Comparison of ENCODE assay signal across 9 cellular contexts in genomic region chr9:132945186-132946130, GRCh38. TPM values are rescaled to one million over a fixed set of nuclear protein-coding genes. Genes with fewer than 3 reads are reported as not detected.
DNase-seq lines count a peak whose midpoint lies in the region; ATAC-seq and TF ChIP-seq lines count a peak whose summit lies in the region.
"Had no signal": no experiment of that assay in that cellular context is flagged by ENCODE, and none has a peak within 500 bp of the region (broad histone marks: within the 10 kb centered on the region; RNA-seq: fewer than 3 reads in every experiment).

No MANE protein-coding gene starts in this region.

- peak; percentile 16 for ATAC-seq in HG03432 (IDR thresholded peaks at IDR 0.05; ENCODE audit: unreplicated experiment)
- ATAC-seq in naive B cell (ENCODE audit: low read depth in 2 of 2), result peak; percentile 7 to 12
- ATAC-seq in GM21619 (IDR thresholded peaks at IDR 0.05; ENCODE audit: unreplicated experiment), result no peak
- no peak for ATAC-seq in omental fat pad (ENCODE audit: low FRiP score)
- ATAC-seq in HG02678 (IDR thresholded peaks at IDR 0.05; ENCODE audit: unreplicated experiment), result no peak

- H3K4me1 Mint-ChIP-seq in naive B cell, result peaks cover 18 to 26% (median 24%) of the 10 kb centered on the region in 3 donors

- H3K4me3 ChIP-seq in BE2C (ENCODE audit: low read depth, low read length), result peak overlapping the region; percentile 98

- H3K27ac ChIP-seq in caudate nucleus (ENCODE audit: low read depth, low read length), result peak overlapping the region; percentile 99

- H3K27ac Mint-ChIP-seq in naive B cell, result peak overlapping the region; percentile 99 to 100 (median 100)

- peaks cover 0 to 2% (median 0%) of the 10 kb centered on the region in 7 donors for H3K9me3 Mint-ChIP-seq in naive B cell

- peak overlapping the region; percentile 91 to 100 (median 96) for H3K4me3 Mint-ChIP-seq in naive B cell

- no peaks in the 10 kb centered on the region for H3K36me3 Mint-ChIP-seq in naive B cell

- H3K27me3 ChIP-seq in BE2C, result no peaks in the 10 kb centered on the region

- peaks cover 0 to 5% (median 0%) of the 10 kb centered on the region in 3 donors for H3K27me3 Mint-ChIP-seq in naive B cell

- DNase-seq in BE2C (no peak), caudate nucleus (lab: John Stamatoyannopoulos, UW) (peak in 5 of 61 donors; percentile 50 to 84 (median 71)), naive B cell (no peak), omental fat pad (ENCODE audit: low spot score) (no peak), NCI-H526 (lab: John Stamatoyannopoulos, UW) (no peak)

- TF ChIP-seq CTCF in BE2C (IDR thresholded peaks at IDR 0.05; ENCODE audit: low read depth, low read length), result no peak
- no peak for TF ChIP-seq CTCF in omental fat pad (IDR thresholded peaks at IDR 0.05)

- no peaks in the 10 kb centered on the region; the same call in 1 of the 2 replicates for H3K4me1 ChIP-seq in BE2C

- H3K36me3 ChIP-seq in BE2C, result no peaks in the 10 kb centered on the region; the same call in 1 of the 2 replicates

- no peaks in the 10 kb centered on the region for H3K9me3 ChIP-seq in BE2C

RNA-seq across cellular contexts. Expression of gene TSC1, which starts 1.0 kb away (rescaled TPM):
- polyA plus RNA-seq in BE2C (2012; ENCODE audit: insufficient read depth, insufficient read length, low read depth), result 19.8 TPM
- 10 to 100 TPM in 2 of 6 donors, 1 to 10 TPM in 3, under 1 TPM in 1; 1.00 to 14.4 (median 8.6) TPM for polyA plus RNA-seq in naive B cell (ENCODE audit: low read depth in 6 of 6)
- total RNA-seq in omental fat pad, result 10 to 100 TPM; 40.7 to 68.4 (median 46.5) TPM

RNA-seq across cellular contexts. Expression of gene GFI1B, which starts 33.0 kb away (rescaled TPM):
- not detected for polyA plus RNA-seq in BE2C (2012; ENCODE audit: insufficient read depth, insufficient read length, low read depth)
- 1 to 10 TPM in 2 of 6 donors, under 1 TPM in 3, not detected in 1; 0.38 to 1.4 (median 0.89) TPM for polyA plus RNA-seq in naive B cell (ENCODE audit: low read depth in 6 of 6)
- not detected for total RNA-seq in omental fat pad
- total RNA-seq: myocyte had no signal

Comparison
In these comparisons a context has a peak if more than half of its experiments do, and no peak if none do; other contexts are left out.
1. ATAC-seq: peak in HG03432 (single experiment) and naive B cell (2 of 2); none in GM21619 (single experiment), omental fat pad (single experiment) and HG02678 (single experiment).